In genomic region chr2:205762883-205763282, GRCh38 we compare ENCODE assay signal across 21 cellular contexts.
A peak's percentile ranks its signal among the peaks of the same experiment; 100 is the strongest.
DNase-seq lines count a peak whose midpoint lies in the region; ATAC-seq and TF ChIP-seq lines count a peak whose summit lies in the region.
"Had no signal": no experiment of that assay in that cellular context is flagged by ENCODE, and none has a peak within 500 bp of the region (broad histone marks: within the 10 kb centered on the region; RNA-seq: fewer than 3 reads in every experiment).

No MANE protein-coding gene starts in this region.

- H3K4me1 Mint-ChIP-seq in H9 (peaks cover 46 to 62% of the 10 kb centered on the region in 2 experiments), glutamatergic neuron (ENCODE audit: low read depth, unreplicated experiment) (peaks cover 55% of the 10 kb centered on the region)
- no peaks in the 10 kb centered on the region for H3K4me1 Mint-ChIP-seq in activated T-helper 17 cell treated with anti-CD3 and anti-CD28 coated beads, Interleukin-2, amount 50 U/mL, for 72 hours

- no peak overlapping the region for H2BK5ac ChIP-seq in H9 (ENCODE audit: insufficient read length, low read length)

- H4K8ac ChIP-seq in H9 (replicated peaks; ENCODE audit: insufficient read length, low read depth, low read length): no peak overlapping the region

- peaks cover 0 to 33% (median 8%) of the 10 kb centered on the region in 4 donors for H3K36me3 ChIP-seq in stomach
- H3K36me3 ChIP-seq: ascending aorta, neutrophil, thoracic aorta had no signal

- H3K36me3 Mint-ChIP-seq in H9 (ENCODE audit: insufficient read depth in 1 of 3, low read depth in 3 of 3) (peaks cover 3 to 10% (median 4%) of the 10 kb centered on the region in 3 experiments; a peak in 4 of 7 replicates), glutamatergic neuron (ENCODE audit: unreplicated experiment) (no peaks in the 10 kb centered on the region)
- H3K36me3 Mint-ChIP-seq in activated T-helper 17 cell treated with anti-CD3 and anti-CD28 coated beads, Interleukin-2, amount 50 U/mL, for 72 hours (ENCODE audit: low read depth): no peaks in the 10 kb centered on the region
- H3K36me3 Mint-ChIP-seq: activated CD4-positive, alpha-beta memory T cell treated with anti-CD3 and anti-CD28 coated beads for 36 hours had no signal

- no peaks in the 10 kb centered on the region for H3K79me2 ChIP-seq in H9 (ENCODE audit: insufficient read depth, low read length)

- H3K23me2 ChIP-seq in H9 (ENCODE audit: insufficient read length, low read depth, low read length, poor library complexity, severe bottlenecking): no peaks in the 10 kb centered on the region

- H2BK15ac ChIP-seq in H9 (ENCODE audit: low read depth, low read length): no peak overlapping the region

- no peak for TF ChIP-seq POLR2A in stomach (IDR thresholded peaks at IDR 0.05)

- H3K9me3 Mint-ChIP-seq in H9 (no peaks in the 10 kb centered on the region), glutamatergic neuron (ENCODE audit: unreplicated experiment) (peaks cover 7% of the 10 kb centered on the region)
- no peaks in the 10 kb centered on the region for H3K9me3 Mint-ChIP-seq in activated T-helper 17 cell treated with anti-CD3 and anti-CD28 coated beads, Interleukin-2, amount 50 U/mL, for 72 hours
- H3K9me3 Mint-ChIP-seq: activated CD4-positive, alpha-beta memory T cell treated with anti-CD3 and anti-CD28 coated beads for 36 hours; endodermal cell had no signal

- H2BK20ac ChIP-seq in H9 (ENCODE audit: low read depth, low read length, poor library complexity, severe bottlenecking): no peak overlapping the region

- no peak overlapping the region for H2AFZ ChIP-seq in H9 (ENCODE audit: low read length)

- DNase-seq in H9 (no peak), glutamatergic neuron (no peak), stomach (no peak), AG08396 (ENCODE audit: low spot score) (no peak), GM13976 (ENCODE audit: low spot score) (no peak)
- DNase-seq: activated naive CD4-positive, alpha-beta T cell; activated T-cell treated with anti-CD3 and anti-CD28 coated beads for 4 hours; AML-193; midbrain; NCI-H1436; NCI-H2171 treated with DMSO at 0.1 percent for 48 hours; SHP77 treated with DMSO at 0.1 percent for 48 hours; T-helper 1 cell had no signal

- H3K27me3 Mint-ChIP-seq in H9 (ENCODE audit: low read depth) (peaks cover 4% of the 10 kb centered on the region; the same call in 1 of the 2 replicates), glutamatergic neuron (ENCODE audit: unreplicated experiment) (peaks cover 7% of the 10 kb centered on the region)
- peaks cover 41% of the 10 kb centered on the region for H3K27me3 Mint-ChIP-seq in activated T-helper 17 cell treated with anti-CD3 and anti-CD28 coated beads, Interleukin-2, amount 50 U/mL, for 72 hours

- H3K18ac ChIP-seq in H9 (ENCODE audit: insufficient read length, low read depth, low read length): no peak overlapping the region

- no peaks in the 10 kb centered on the region for H3K27me3 ChIP-seq in H9 (ENCODE audit: insufficient read depth, low read length)
- H3K27me3 ChIP-seq in stomach: no peaks in the 10 kb centered on the region
- H3K27me3 ChIP-seq: ascending aorta had no signal

- no peak overlapping the region for H3T11ph ChIP-seq in H9 (ENCODE audit: low read length)

- H3K27ac ChIP-seq in H9 (ENCODE audit: insufficient read length, low read depth, low read length): no peak overlapping the region
- H3K27ac ChIP-seq in stomach: peak overlapping the region in 4 of 5 donors; percentile 23 to 80 (median 68)
- H3K27ac ChIP-seq: neutrophil, thoracic aorta, VCaP had no signal

- no peak overlapping the region for H3K23ac ChIP-seq in H9 (ENCODE audit: insufficient read length, low read depth, low read length)

- TF ChIP-seq CTCF in H9 (conservative IDR thresholded peaks at IDR 0.05) (no peak), glutamatergic neuron (IDR thresholded peaks at IDR 0.05; ENCODE audit: partially characterized antibody, unreplicated experiment) (no peak), stomach (IDR thresholded peaks at IDR 0.05) (no peak), GM13976 (IDR thresholded peaks at IDR 0.05; ENCODE audit: borderline replicate concordance, control extremely low read depth, extremely low read depth, insufficient read depth, missing control alignments) (no peak)

- no peak overlapping the region for H3K9ac ChIP-seq in H9 (ENCODE audit: extremely low read depth, insufficient read length, low read length)

- H3K4me2 ChIP-seq in H9 (ENCODE audit: insufficient read depth, insufficient read length, low read length): no peak overlapping the region

- H3K9me3 ChIP-seq in H9 (ENCODE audit: control insufficient read depth, low read depth, low read length): no peaks in the 10 kb centered on the region
- no peaks in the 10 kb centered on the region for H3K9me3 ChIP-seq in stomach
- H3K9me3 ChIP-seq: ascending aorta, neutrophil, thoracic aorta had no signal

- H3K4me1 ChIP-seq in H9 (ENCODE audit: insufficient read depth, low read length) (peaks cover 3% of the 10 kb centered on the region; the same call in 1 of the 2 replicates), stomach (peaks cover 12 to 67% (median 35%) of the 10 kb centered on the region in 4 donors)

- in situ Hi-C loops in GM13976 (cut with MboI; ENCODE audit: low sequenced_read_pairs, unreplicated experiment): no loop called here

- intact Hi-C loops in stomach (cut with DNase I; ENCODE audit: low total_unique reads): loop anchor here (10.0 kb wide), 1 partner anchor 122 kb away; no protein-coding TSS in a partner anchor

- peak; percentile 19 for ATAC-seq in activated T-helper 17 cell treated with anti-CD3 and anti-CD28 coated beads, Interleukin-2, amount 50 U/mL, for 72 hours (replicated peaks)
- no peak for ATAC-seq in HG02763 (IDR thresholded peaks at IDR 0.05; ENCODE audit: unreplicated experiment)

- H3K14ac ChIP-seq in H9 (ENCODE audit: insufficient read depth, low read length): no peak overlapping the region; the same call in 1 of the 2 replicates

- H3K79me1 ChIP-seq in H9 (ENCODE audit: insufficient read depth, low read depth, low read length, poor library complexity, severe bottlenecking): no peaks in the 10 kb centered on the region

- H4K20me1 ChIP-seq in H9 (ENCODE audit: control insufficient read depth, insufficient read depth, insufficient read length): no peaks in the 10 kb centered on the region

- H4K91ac ChIP-seq in H9 (ENCODE audit: insufficient read length, low read depth, low read length): no peak overlapping the region

- H3K27ac Mint-ChIP-seq in H9 (peak overlapping the region in 2 of 3 experiments; percentile 46 to 50; a peak in 2 of 7 replicates), glutamatergic neuron (ENCODE audit: unreplicated experiment) (peak overlapping the region; percentile 84)
- H3K27ac Mint-ChIP-seq in activated T-helper 17 cell treated with anti-CD3 and anti-CD28 coated beads, Interleukin-2, amount 50 U/mL, for 72 hours: no peak overlapping the region
- H3K27ac Mint-ChIP-seq: activated CD4-positive, alpha-beta memory T cell treated with anti-CD3 and anti-CD28 coated beads for 36 hours had no signal

- no peak overlapping the region for H4K5ac ChIP-seq in H9 (ENCODE audit: insufficient read length, low read depth, low read length)

- no peak for TF ChIP-seq EP300 in stomach (IDR thresholded peaks at IDR 0.05)

- no peak overlapping the region for H2BK12ac ChIP-seq in H9 (ENCODE audit: insufficient read length, low read depth, low read length)

- H3K4ac ChIP-seq in H9 (ENCODE audit: low read depth, low read length): no peak overlapping the region

- H3K56ac ChIP-seq in H9 (ENCODE audit: insufficient read length, low read depth, low read length): no peak overlapping the region

- no peak overlapping the region for H2AK5ac ChIP-seq in H9 (ENCODE audit: insufficient read length, low read length)

- no peak overlapping the region for H3K4me3 ChIP-seq in stomach
- H3K4me3 ChIP-seq: ascending aorta, thoracic aorta had no signal

- H3K4me3 Mint-ChIP-seq in H9 (no peak overlapping the region), glutamatergic neuron (ENCODE audit: unreplicated experiment) (no peak overlapping the region)
- H3K4me3 Mint-ChIP-seq in activated T-helper 17 cell treated with anti-CD3 and anti-CD28 coated beads, Interleukin-2, amount 50 U/mL, for 72 hours: no peak overlapping the region
- H3K4me3 Mint-ChIP-seq: activated CD4-positive, alpha-beta memory T cell treated with anti-CD3 and anti-CD28 coated beads for 36 hours had no signal

- no peak overlapping the region for H2BK120ac ChIP-seq in H9 (ENCODE audit: low read depth, low read length, poor library complexity, severe bottlenecking)
